ENCODE assay signal across 1 cellular context in genomic region chr11:34358258-34358665, GRCh38.
TF ChIP-seq lines count a peak whose summit lies in the region.

No MANE protein-coding gene starts in this region.

TF ChIP-seq in HEK293, 187 proteins besides CTCF, POLR2A, EP300 and RAD21 (continued from another document and continues in another):
- TF ChIP-seq ZNF639 (tag by site-specific recombination; IDR thresholded peaks at IDR 0.05), result no peak
- TF ChIP-seq ZNF394 (tag by site-specific recombination; IDR thresholded peaks at IDR 0.05; ENCODE audit: borderline replicate concordance), result no peak
- TF ChIP-seq ZNF23 (tag by site-specific recombination; IDR thresholded peaks at IDR 0.05; ENCODE audit: borderline replicate concordance), result no peak
- no peak for TF ChIP-seq ZNF223 (tag by site-specific recombination; IDR thresholded peaks at IDR 0.05)
- peak; percentile 61 for TF ChIP-seq IKZF3 (tag by site-specific recombination; IDR thresholded peaks at IDR 0.05)
- TF ChIP-seq, protein P1, sequence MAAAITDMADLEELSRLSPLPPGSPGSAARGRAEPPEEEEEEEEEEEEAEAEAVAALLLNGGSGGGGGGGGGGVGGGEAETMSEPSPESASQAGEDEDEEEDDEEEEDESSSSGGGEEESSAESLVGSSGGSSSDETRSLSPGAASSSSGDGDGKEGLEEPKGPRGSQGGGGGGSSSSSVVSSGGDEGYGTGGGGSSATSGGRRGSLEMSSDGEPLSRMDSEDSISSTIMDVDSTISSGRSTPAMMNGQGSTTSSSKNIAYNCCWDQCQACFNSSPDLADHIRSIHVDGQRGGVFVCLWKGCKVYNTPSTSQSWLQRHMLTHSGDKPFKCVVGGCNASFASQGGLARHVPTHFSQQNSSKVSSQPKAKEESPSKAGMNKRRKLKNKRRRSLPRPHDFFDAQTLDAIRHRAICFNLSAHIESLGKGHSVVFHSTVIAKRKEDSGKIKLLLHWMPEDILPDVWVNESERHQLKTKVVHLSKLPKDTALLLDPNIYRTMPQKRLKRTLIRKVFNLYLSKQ (tag by site-specific recombination; IDR thresholded peaks at IDR 0.05; ENCODE audit: borderline replicate concordance), result no peak
- TF ChIP-seq ZNF426 (tag by site-specific recombination; IDR thresholded peaks at IDR 0.05), result no peak
- no peak for TF ChIP-seq SCRT2 (tag by site-specific recombination; IDR thresholded peaks at IDR 0.05)
- peak; percentile 47 for TF ChIP-seq SP3 (tag by site-specific recombination; IDR thresholded peaks at IDR 0.05)
- TF ChIP-seq ZIC2 (tag by site-specific recombination; IDR thresholded peaks at IDR 0.05), result no peak
- TF ChIP-seq KLF16 (tag by site-specific recombination; IDR thresholded peaks at IDR 0.05), result peak; percentile 19; the same call in 1 of the 2 replicates
- no peak for TF ChIP-seq ZNF184 (tag by site-specific recombination; IDR thresholded peaks at IDR 0.05)
- TF ChIP-seq ZXDB (tag by site-specific recombination; IDR thresholded peaks at IDR 0.05), result no peak
- TF ChIP-seq PBX3 (CRISPR knock-in tag; IDR thresholded peaks at IDR 0.05), result no peak
- TF ChIP-seq, protein P2, sequence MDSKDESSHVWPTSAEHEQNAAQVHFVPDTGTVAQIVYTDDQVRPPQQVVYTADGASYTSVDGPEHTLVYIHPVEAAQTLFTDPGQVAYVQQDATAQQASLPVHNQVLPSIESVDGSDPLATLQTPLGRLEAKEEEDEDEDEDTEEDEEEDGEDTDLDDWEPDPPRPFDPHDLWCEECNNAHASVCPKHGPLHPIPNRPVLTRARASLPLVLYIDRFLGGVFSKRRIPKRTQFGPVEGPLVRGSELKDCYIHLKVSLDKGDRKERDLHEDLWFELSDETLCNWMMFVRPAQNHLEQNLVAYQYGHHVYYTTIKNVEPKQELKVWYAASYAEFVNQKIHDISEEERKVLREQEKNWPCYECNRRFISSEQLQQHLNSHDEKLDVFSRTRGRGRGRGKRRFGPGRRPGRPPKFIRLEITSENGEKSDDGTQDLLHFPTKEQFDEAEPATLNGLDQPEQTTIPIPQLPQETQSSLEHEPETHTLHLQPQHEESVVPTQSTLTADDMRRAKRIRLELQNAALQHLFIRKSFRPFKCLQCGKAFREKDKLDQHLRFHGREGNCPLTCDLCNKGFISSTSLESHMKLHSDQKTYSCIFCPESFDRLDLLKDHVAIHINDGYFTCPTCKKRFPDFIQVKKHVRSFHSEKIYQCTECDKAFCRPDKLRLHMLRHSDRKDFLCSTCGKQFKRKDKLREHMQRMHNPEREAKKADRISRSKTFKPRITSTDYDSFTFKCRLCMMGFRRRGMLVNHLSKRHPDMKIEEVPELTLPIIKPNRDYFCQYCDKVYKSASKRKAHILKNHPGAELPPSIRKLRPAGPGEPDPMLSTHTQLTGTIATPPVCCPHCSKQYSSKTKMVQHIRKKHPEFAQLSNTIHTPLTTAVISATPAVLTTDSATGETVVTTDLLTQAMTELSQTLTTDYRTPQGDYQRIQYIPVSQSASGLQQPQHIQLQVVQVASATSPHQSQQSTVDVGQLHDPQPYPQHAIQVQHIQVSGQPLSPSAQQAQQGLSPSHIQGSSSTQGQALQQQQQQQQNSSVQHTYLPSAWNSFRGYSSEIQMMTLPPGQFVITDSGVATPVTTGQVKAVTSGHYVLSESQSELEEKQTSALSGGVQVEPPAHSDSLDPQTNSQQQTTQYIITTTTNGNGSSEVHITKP (tag by site-specific recombination; IDR thresholded peaks at IDR 0.05), result peak; percentile 52
- TF ChIP-seq ZNF548 (tag by site-specific recombination; IDR thresholded peaks at IDR 0.05), result no peak
- TF ChIP-seq ZNF341 (tag by site-specific recombination; IDR thresholded peaks at IDR 0.05; ENCODE audit: low read depth), result no peak
- TF ChIP-seq ZNF133 (tag by site-specific recombination; IDR thresholded peaks at IDR 0.05), result no peak
- TF ChIP-seq ZNF747 (tag by site-specific recombination; IDR thresholded peaks at IDR 0.05), result no peak
- TF ChIP-seq HOXD13 (CRISPR knock-in tag; IDR thresholded peaks at IDR 0.05; ENCODE audit: borderline replicate concordance), result no peak
- TF ChIP-seq BCL11B (tag by site-specific recombination; IDR thresholded peaks at IDR 0.05; ENCODE audit: low read depth), result no peak
- TF ChIP-seq ZNF701 (tag by site-specific recombination; IDR thresholded peaks at IDR 0.05), result no peak
- no peak for TF ChIP-seq ZNF26 (tag by site-specific recombination; IDR thresholded peaks at IDR 0.05)
- TF ChIP-seq, protein P3, sequence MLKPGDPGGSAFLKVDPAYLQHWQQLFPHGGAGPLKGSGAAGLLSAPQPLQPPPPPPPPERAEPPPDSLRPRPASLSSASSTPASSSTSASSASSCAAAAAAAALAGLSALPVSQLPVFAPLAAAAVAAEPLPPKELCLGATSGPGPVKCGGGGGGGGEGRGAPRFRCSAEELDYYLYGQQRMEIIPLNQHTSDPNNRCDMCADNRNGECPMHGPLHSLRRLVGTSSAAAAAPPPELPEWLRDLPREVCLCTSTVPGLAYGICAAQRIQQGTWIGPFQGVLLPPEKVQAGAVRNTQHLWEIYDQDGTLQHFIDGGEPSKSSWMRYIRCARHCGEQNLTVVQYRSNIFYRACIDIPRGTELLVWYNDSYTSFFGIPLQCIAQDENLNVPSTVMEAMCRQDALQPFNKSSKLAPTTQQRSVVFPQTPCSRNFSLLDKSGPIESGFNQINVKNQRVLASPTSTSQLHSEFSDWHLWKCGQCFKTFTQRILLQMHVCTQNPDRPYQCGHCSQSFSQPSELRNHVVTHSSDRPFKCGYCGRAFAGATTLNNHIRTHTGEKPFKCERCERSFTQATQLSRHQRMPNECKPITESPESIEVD (tag by site-specific recombination; IDR thresholded peaks at IDR 0.05), result no peak
- no peak for TF ChIP-seq ZNF501 (tag by site-specific recombination; IDR thresholded peaks at IDR 0.05)
- no peak for TF ChIP-seq ZBTB49 (tag by site-specific recombination; IDR thresholded peaks at IDR 0.05; ENCODE audit: low read depth)
- peak; percentile 53 for TF ChIP-seq GLIS2 (tag by site-specific recombination; IDR thresholded peaks at IDR 0.05)
- TF ChIP-seq TCF7L2 (IDR thresholded peaks at IDR 0.05; ENCODE audit: borderline replicate concordance, low read depth, low read length), result 0 out of 2 replicates have a peak, but pooled peaks have one; percentile 34
- no peak; the same call in 1 of the 2 replicates for TF ChIP-seq FEZF1 (tag by site-specific recombination; IDR thresholded peaks at IDR 0.05)
- TF ChIP-seq, protein P4, sequence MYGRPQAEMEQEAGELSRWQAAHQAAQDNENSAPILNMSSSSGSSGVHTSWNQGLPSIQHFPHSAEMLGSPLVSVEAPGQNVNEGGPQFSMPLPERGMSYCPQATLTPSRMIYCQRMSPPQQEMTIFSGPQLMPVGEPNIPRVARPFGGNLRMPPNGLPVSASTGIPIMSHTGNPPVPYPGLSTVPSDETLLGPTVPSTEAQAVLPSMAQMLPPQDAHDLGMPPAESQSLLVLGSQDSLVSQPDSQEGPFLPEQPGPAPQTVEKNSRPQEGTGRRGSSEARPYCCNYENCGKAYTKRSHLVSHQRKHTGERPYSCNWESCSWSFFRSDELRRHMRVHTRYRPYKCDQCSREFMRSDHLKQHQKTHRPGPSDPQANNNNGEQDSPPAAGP (tag by site-specific recombination; IDR thresholded peaks at IDR 0.05), result no peak
- TF ChIP-seq ZNF76 (tag by site-specific recombination; IDR thresholded peaks at IDR 0.05; ENCODE audit: borderline replicate concordance, low read depth), result no peak
- no peak for TF ChIP-seq ZNF48 (tag by site-specific recombination; IDR thresholded peaks at IDR 0.05)
- no peak for TF ChIP-seq ZNF19 (tag by site-specific recombination; IDR thresholded peaks at IDR 0.05; ENCODE audit: low read depth)
- no peak for TF ChIP-seq ZFHX2 (tag by site-specific recombination; conservative IDR thresholded peaks at IDR 0.05)
- no peak for TF ChIP-seq HOXC10 (CRISPR knock-in tag; IDR thresholded peaks at IDR 0.05)
- no peak for TF ChIP-seq ZNF560 (tag by site-specific recombination; IDR thresholded peaks at IDR 0.05; ENCODE audit: borderline replicate concordance)
- no peak; the same call in 1 of the 2 replicates for TF ChIP-seq ZEB2 (tag by site-specific recombination; IDR thresholded peaks at IDR 0.05)
- no peak for TF ChIP-seq PRDM4 (tag by site-specific recombination; IDR thresholded peaks at IDR 0.05)
- TF ChIP-seq, protein P5, sequence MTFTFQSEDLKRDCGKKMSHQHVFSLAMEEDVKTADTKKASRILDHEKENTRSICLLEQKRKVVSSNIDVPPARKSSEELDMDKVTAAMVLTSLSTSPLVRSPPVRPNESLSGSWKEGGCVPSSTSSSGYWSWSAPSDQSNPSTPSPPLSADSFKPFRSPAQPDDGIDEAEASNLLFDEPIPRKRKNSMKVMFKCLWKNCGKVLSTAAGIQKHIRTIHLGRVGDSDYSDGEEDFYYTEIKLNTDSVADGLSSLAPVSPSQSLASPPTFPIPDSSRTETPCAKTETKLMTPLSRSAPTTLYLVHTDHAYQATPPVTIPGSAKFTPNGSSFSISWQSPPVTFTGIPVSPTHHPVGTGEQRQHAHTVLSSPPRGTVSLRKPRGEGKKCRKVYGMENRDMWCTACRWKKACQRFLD (tag by site-specific recombination; IDR thresholded peaks at IDR 0.05), result no peak
- no peak for TF ChIP-seq ZNF311 (tag by site-specific recombination; IDR thresholded peaks at IDR 0.05; ENCODE audit: borderline replicate concordance)
- TF ChIP-seq ZNF837 (tag by site-specific recombination; IDR thresholded peaks at IDR 0.05), result no peak
- no peak for TF ChIP-seq ZNF146 (tag by site-specific recombination; IDR thresholded peaks at IDR 0.05)
